ENCODE assay signal across 8 cellular contexts in the genomic region with DNA sequence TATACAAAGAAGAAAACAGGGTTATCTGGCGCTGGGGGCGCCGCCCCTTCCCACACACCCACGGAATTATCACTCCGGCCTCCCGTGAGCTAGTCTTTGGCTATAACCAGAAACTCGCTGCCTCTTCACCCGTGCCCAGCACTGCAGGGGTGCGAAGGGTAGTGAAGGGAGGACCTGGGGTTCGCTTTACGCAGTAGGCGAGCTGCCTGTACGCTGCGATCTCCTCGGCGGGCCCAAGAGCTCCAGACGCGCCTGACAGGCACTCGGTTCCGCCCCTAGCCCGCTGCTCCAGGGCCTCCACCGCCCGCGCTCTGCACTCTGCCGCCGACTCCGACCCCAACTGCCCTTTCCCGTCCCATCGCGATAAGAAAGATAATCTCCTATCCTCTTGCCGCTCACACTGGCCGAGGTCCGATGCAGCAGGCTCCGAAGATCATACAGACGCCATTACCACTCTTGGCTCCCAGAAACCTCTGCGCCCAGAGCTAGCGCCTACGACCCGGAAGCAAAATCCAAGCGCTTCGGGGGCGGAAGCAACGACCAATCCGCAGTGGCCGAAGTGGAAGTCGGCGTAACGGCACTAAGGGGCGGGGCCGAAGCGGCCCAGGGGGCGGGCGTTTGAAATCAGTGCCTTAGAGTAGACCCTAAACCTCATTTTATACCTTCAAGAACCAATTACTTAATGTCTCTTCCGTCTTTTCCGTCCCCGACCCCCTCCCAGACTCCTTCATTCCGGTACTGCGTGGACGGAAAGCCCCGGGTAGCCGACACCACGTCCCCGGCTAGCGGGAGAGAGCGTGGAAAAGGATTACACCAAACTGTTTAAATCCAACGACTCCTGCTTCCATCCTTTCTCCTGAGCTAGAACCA. TPM values are rescaled to one million over a fixed set of nuclear protein-coding genes. Genes with fewer than 3 reads are reported as not detected.
DNase-seq lines count a peak whose midpoint lies in the region; ATAC-seq, FAIRE-seq and TF ChIP-seq lines count a peak whose summit lies in the region.

A gene (minus strand): TSS at position 458 of the 870 bp plus-strand sequence. CDS start 1,371 bp downstream, outside the sequence.
A gene (plus strand): TSS at position 611 of the 870 bp plus-strand sequence. CDS start 23,664 bp downstream, outside the sequence.

- POLR2A ChIA-PET in RWPE1 (lab: Yijun Ruan, JAX; ENCODE audit: low non-redundant PET): interaction anchor here (0.6 to 1.4 kb wide), 3 partner anchors 15 to 267 kb away, joined by 3 to 6 read pairs (median 4); a partner anchor contains a TSS

- TF ChIP-seq CTCF in RWPE1 (conservative IDR thresholded peaks at IDR 0.05; ENCODE audit: low read depth) (no peak), fibroblast of pulmonary artery (IDR thresholded peaks at IDR 0.05; ENCODE audit: low read length, missing control alignments) (no peak), natural killer cell (IDR thresholded peaks at IDR 0.05) (no peak)

- intact Hi-C loops in natural killer cell (cut with micrococcal nuclease): loop anchor here (1.0 to 2.0 kb wide), 4 partner anchors 95 to 816 kb away; a partner anchor contains a TSS

- H3K27ac Mint-ChIP-seq in natural killer cell: peak within 1 kb of the TSS; percentile 91 to 98

- DNase-seq in ELF-1 (ENCODE audit: low read depth, low spot score) (peak; percentile 94), H54 (ENCODE audit: insufficient read length, low spot score) (peak; percentile 70), LoVo (ENCODE audit: low spot score) (peak; percentile 94), RWPE1 (ENCODE audit: low spot score) (peak; percentile 98), fibroblast of pulmonary artery (ENCODE audit: low read depth) (peak; percentile 93), natural killer cell (peak; percentile 88)
- DNase-seq in activated T-helper 9 cell treated with anti-CD3 and anti-CD28 coated beads, Interleukin-2, amount 50 U/mL, for 16 hours (ENCODE audit: low read depth): peak; percentile 90
- peak; percentile 87 to 94 (median 90) for DNase-seq in stimulated activated naive CD4-positive, alpha-beta T cell (lab: John Stamatoyannopoulos, UW)

- peak within 1 kb of the TSS; percentile 99 for H3K4me3 Mint-ChIP-seq in natural killer cell

- peak within 1 kb of the TSS; percentile 75 for H3K27ac ChIP-seq in RWPE1

- H3K36me3 Mint-ChIP-seq in natural killer cell: peaks cover 36% of the 10 kb centered on the region

- no peaks in the 10 kb centered on the region for H3K9me3 Mint-ChIP-seq in natural killer cell

- peaks cover 25 to 35% of the 10 kb centered on the region in 2 donors for H3K4me1 Mint-ChIP-seq in natural killer cell

- peaks cover 15 to 17% of the 10 kb centered on the region in 2 donors for H3K27me3 Mint-ChIP-seq in natural killer cell (ENCODE audit: low read depth in 2 of 2)

- ATAC-seq in natural killer cell: peak; percentile 98 to 100 (median 99)

- FAIRE-seq in H54 (lab: Jason Lieb, UNC): peak; percentile 93

- CTCF ChIA-PET in RWPE1 (lab: Yijun Ruan, JAX): interaction anchor here (0.6 to 0.9 kb wide), 2 partner anchors 94 to 350 kb away, joined by 3 read pairs; no protein-coding TSS in a partner anchor

- peak within 1 kb of the TSS; percentile 91 for H3K4me3 ChIP-seq in fibroblast of pulmonary artery (replicated peaks; ENCODE audit: low read depth, low read length)

- peak; percentile 64 for TF ChIP-seq POLR2A in H54 (IDR thresholded peaks at IDR 0.05; ENCODE audit: low read depth, low read length)

RNA-seq across cellular contexts. Expression of the first gene that starts in this region (rescaled TPM):
- total RNA-seq in natural killer cell: 10 to 100 TPM; 76.8 to 90.7 (median 81.3) TPM

RNA-seq across cellular contexts. Expression of the second gene that starts in this region (rescaled TPM):
- total RNA-seq in natural killer cell: under 1 TPM in 2 of 3 donors, not detected in 1; 0.14 to 0.32 TPM

Comparison
In these comparisons a context has a peak if more than half of its experiments do, and no peak if none do; other contexts are left out.
1. Peak in every context shown above with its lines: DNase-seq, ATAC-seq, H3K4me3 ChIP-seq and H3K27ac ChIP-seq.